ENCODE assay signal across 9 cellular contexts in the genomic region with DNA sequence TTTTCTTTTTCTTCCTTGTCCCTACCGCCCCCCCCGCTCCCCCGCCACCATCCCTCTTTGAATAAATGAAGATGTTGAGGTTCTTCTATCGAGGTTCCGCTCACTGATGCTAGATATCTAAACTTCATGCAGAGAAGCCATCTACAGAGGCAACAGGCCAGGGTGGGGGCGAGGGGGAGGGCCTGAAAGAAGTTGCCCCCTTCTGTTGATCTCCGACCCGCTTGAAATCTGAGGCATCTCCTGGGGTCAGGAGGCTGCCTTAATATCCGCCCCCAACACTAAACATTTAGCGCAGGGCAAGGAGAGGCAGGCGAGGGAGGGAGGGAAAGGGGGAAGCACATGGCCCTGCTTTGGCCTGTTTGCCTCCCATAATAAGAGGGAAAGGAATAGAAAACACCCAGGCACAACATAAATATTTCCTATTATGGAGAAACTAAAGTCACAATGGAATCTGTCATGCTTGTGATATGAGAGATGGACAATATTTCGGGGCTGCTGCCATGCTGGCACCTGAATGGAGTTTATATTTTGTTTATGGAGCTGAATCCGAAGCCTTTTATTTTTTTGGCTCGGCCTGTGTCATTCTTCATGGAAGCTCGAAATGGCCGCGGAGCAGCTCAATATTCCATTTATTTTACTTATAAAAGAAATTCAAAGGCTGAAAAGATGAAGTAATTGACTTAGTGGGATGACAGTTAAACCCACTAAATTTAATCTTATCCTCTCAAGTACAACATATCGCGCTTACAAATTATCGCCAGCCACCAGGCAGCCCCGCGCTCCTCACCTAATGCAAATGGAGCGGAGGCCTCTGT.
DNase-seq lines count a peak whose midpoint lies in the region; ATAC-seq, FAIRE-seq and TF ChIP-seq lines count a peak whose summit lies in the region.
"Had no signal": no experiment of that assay in that cellular context is flagged by ENCODE, and none has a peak within 500 bp of the region (broad histone marks: within the 10 kb centered on the region; RNA-seq: fewer than 3 reads in every experiment).

No MANE protein-coding gene starts in this region.

- intact Hi-C loops in HepG2 (cut with micrococcal nuclease; ENCODE audit: unreplicated experiment), result no loop called here
- intact Hi-C loops in colonic mucosa (cut with DNase I), result no loop called here

- no peak for TF ChIP-seq POLR2A in HepG2 (IDR thresholded peaks at IDR 0.05; ENCODE audit: insufficient read depth in 1 of 2, low read depth in 2 of 2, low read length in 2 of 2)

- H3K27ac Mint-ChIP-seq in naive B cell, result peak overlapping the region in 3 of 6 donors; percentile 47 to 66 (median 60)

- CTCF ChIA-PET in HepG2 (lab: Yijun Ruan, JAX; ENCODE audit: low intra/inter-chr PET ratio, low total read pairs), result no interaction called here

- H3K27ac ChIP-seq in liver (ENCODE audit: low read depth in 1 of 2, low read length in 2 of 2), result no peak overlapping the region
- H3K27ac ChIP-seq in HepG2 (ENCODE audit: extremely low read length, insufficient read depth, low read length), result no peak overlapping the region
- H3K27ac ChIP-seq in colonic mucosa, result no peak overlapping the region

- no peak for ATAC-seq in HepG2
- ATAC-seq in naive B cell (ENCODE audit: low read depth in 2 of 2), result no peak
- ATAC-seq in HG02610 (IDR thresholded peaks at IDR 0.05; ENCODE audit: unreplicated experiment), result no peak
- no peak for ATAC-seq in HG02759 (IDR thresholded peaks at IDR 0.05; ENCODE audit: unreplicated experiment)

- H3K36me3 ChIP-seq in liver (ENCODE audit: control insufficient read depth in 4 of 4, insufficient read depth in 3 of 4, low read depth in 1 of 4, low read length in 3 of 4) (no peaks in the 10 kb centered on the region), HepG2 (replicated peaks in 1 of 2; ENCODE audit: control insufficient read depth in 1 of 2, insufficient read depth in 2 of 2, low read length in 2 of 2) (no peaks in the 10 kb centered on the region), colonic mucosa (no peaks in the 10 kb centered on the region)

- H3K9me3 ChIP-seq in liver (ENCODE audit: control insufficient read depth in 4 of 4, low read length in 3 of 4), result no peaks in the 10 kb centered on the region
- H3K9me3 ChIP-seq in HepG2 (ENCODE audit: low read length), result no peaks in the 10 kb centered on the region
- no peaks in the 10 kb centered on the region for H3K9me3 ChIP-seq in colonic mucosa

- TF ChIP-seq RAD21 in liver (IDR thresholded peaks at IDR 0.05) (no peak), HepG2 (CRISPR knock-in tag; IDR thresholded peaks at IDR 0.05) (no peak)

- no peak for TF ChIP-seq CTCF in liver (IDR thresholded peaks at IDR 0.05; ENCODE audit: low read depth, low read length, missing input control)
- TF ChIP-seq CTCF in HepG2 (CRISPR knock-in tag; IDR thresholded peaks at IDR 0.05), result no peak
- TF ChIP-seq CTCF in colonic mucosa (IDR thresholded peaks at IDR 0.05), result no peak

- no peak overlapping the region for H3K4me2 ChIP-seq in HepG2 (ENCODE audit: low read depth, low read length)

- no peak for TF ChIP-seq EP300 in HepG2 (IDR thresholded peaks at IDR 0.05; ENCODE audit: low read depth in 2 of 2, low read length in 2 of 2)
- TF ChIP-seq EP300 in HepG2 (CRISPR knock-in tag; IDR thresholded peaks at IDR 0.05; ENCODE audit: borderline replicate concordance), result no peak

- H2AFZ ChIP-seq in HepG2 (ENCODE audit: low read length), result no peak overlapping the region

- no peaks in the 10 kb centered on the region for H3K36me3 Mint-ChIP-seq in naive B cell

- H3K4me1 Mint-ChIP-seq in naive B cell, result peaks cover 4 to 6% (median 5%) of the 10 kb centered on the region in 3 donors

- H3K27me3 ChIP-seq in liver (ENCODE audit: control insufficient read depth in 4 of 4, insufficient read depth in 4 of 4, low read length in 3 of 4), result peaks cover 0 to 3% (median 1%) of the 10 kb centered on the region in 4 donors
- no peaks in the 10 kb centered on the region for H3K27me3 ChIP-seq in HepG2 (ENCODE audit: control insufficient read depth in 1 of 2, insufficient read depth in 2 of 2, low read length in 2 of 2)
- H3K27me3 ChIP-seq in colonic mucosa, result peaks cover 11% of the 10 kb centered on the region

- POLR2A ChIA-PET in HepG2 (lab: Yijun Ruan, JAX), result no interaction called here

- no peak overlapping the region for H3K9ac ChIP-seq in liver (ENCODE audit: low read depth in 1 of 2, low read length in 2 of 2)
- no peak overlapping the region for H3K9ac ChIP-seq in HepG2 (ENCODE audit: insufficient read depth, low read depth, low read length)
- no peak overlapping the region for H3K9ac ChIP-seq in colonic mucosa (ENCODE audit: low read depth in 2 of 2, low read length in 2 of 2)

- H3K4me3 ChIP-seq in liver (ENCODE audit: low read depth in 1 of 3, low read length in 3 of 3) (peak overlapping the region in 2 of 3 donors; percentile 42 to 61), HepG2 (replicated peaks in 1 of 3; ENCODE audit: insufficient read depth in 1 of 3, low read depth in 2 of 3, low read length in 3 of 3) (no peak overlapping the region), colonic mucosa (peak overlapping the region; percentile 52)

- H3K4me3 Mint-ChIP-seq in naive B cell, result peak overlapping the region in 7 of 8 donors; percentile 71 to 90 (median 79)

- H3K79me2 ChIP-seq in HepG2 (ENCODE audit: insufficient read depth, low read length), result no peaks in the 10 kb centered on the region

- H4K20me1 ChIP-seq in HepG2 (ENCODE audit: insufficient read depth, low read length), result no peaks in the 10 kb centered on the region

- peaks cover 0 to 10% (median 0%) of the 10 kb centered on the region in 7 donors for H3K9me3 Mint-ChIP-seq in naive B cell

- no peaks in the 10 kb centered on the region for H3K4me1 ChIP-seq in liver (ENCODE audit: control insufficient read depth in 4 of 4, insufficient read depth in 4 of 4, low read length in 3 of 4)
- H3K4me1 ChIP-seq in HepG2 (ENCODE audit: insufficient read depth, low read length), result no peaks in the 10 kb centered on the region
- peaks cover 4% of the 10 kb centered on the region for H3K4me1 ChIP-seq in colonic mucosa

- DNase-seq in HepG2 (ENCODE audit: low spot score) (no peak), colonic mucosa (no peak), naive B cell (no peak), occipital lobe (lab: John Stamatoyannopoulos, UW) (no peak), RPMI8226 (no peak)

- BruUV-seq in HepG2 (replicated peaks; lab: Mats Ljungman, UMichigan), result no TSS peak

- no peak for FAIRE-seq in HepG2 (lab: Jason Lieb, UNC)
- FAIRE-seq: G401.6 had no signal

- WGBS in liver, result 65% methylated on average over 23 of the region's 23 CpGs
- 63% methylated on average over 23 of the region's 23 CpGs for WGBS in HepG2 (ENCODE audit: low lambda C conversion rate)

- H3K27me3 Mint-ChIP-seq in naive B cell, result peaks cover 43 to 65% (median 62%) of the 10 kb centered on the region in 3 donors

- in situ Hi-C loops in HepG2 (cut with HindIII; ENCODE audit: extremely low pct_ligation_motif_present, low pct_unique_long_range_greater_than_20kb), result no loop called here

TF ChIP-seq in liver, 16 proteins besides CTCF, POLR2A, EP300 and RAD21 (continues in another document):
- no peak for TF ChIP-seq HNF4G (IDR thresholded peaks at IDR 0.05)
- no peak for TF ChIP-seq TAF1 (conservative IDR thresholded peaks at IDR 0.05)
- no peak for TF ChIP-seq ATF3 (IDR thresholded peaks at IDR 0.05)
- no peak for TF ChIP-seq SP1 (IDR thresholded peaks at IDR 0.05)
- no peak for TF ChIP-seq FOXA2 (IDR thresholded peaks at IDR 0.05)
- no peak for TF ChIP-seq YY1 (IDR thresholded peaks at IDR 0.05)
- no peak for TF ChIP-seq HNF4A (conservative IDR thresholded peaks at IDR 0.05)
- no peak for TF ChIP-seq NR2F2 (IDR thresholded peaks at IDR 0.05)

TF ChIP-seq in HepG2, 621 proteins besides CTCF, POLR2A, EP300 and RAD21 (continues in another document):
- TF ChIP-seq ZNF121 (CRISPR knock-in tag; IDR thresholded peaks at IDR 0.05) (no peak), CSRNP2 (CRISPR knock-in tag; conservative IDR thresholded peaks at IDR 0.05; ENCODE audit: low read depth) (no peak), ZNF234 (CRISPR knock-in tag; conservative IDR thresholded peaks at IDR 0.05) (no peak), ZNF44 (CRISPR knock-in tag; IDR thresholded peaks at IDR 0.05) (no peak), RBFOX2 (IDR thresholded peaks at IDR 0.05; ENCODE audit: low read depth, low read length) (no peak), ZNF619 (CRISPR knock-in tag; IDR thresholded peaks at IDR 0.05) (no peak), RNF2 (conservative IDR thresholded peaks at IDR 0.05; ENCODE audit: low read depth) (no peak), ZNF17 (CRISPR knock-in tag; IDR thresholded peaks at IDR 0.05) (no peak), ZMYM2 (CRISPR knock-in tag; IDR thresholded peaks at IDR 0.05) (no peak), XRCC5 (optimal IDR thresholded peaks at IDR 0.05; ENCODE audit: low read length) (no peak), HDAC1 (CRISPR knock-in tag; IDR thresholded peaks at IDR 0.05) (no peak), BORCS8-MEF2B (CRISPR knock-in tag; IDR thresholded peaks at IDR 0.05) (no peak), ZNF660 (CRISPR knock-in tag; IDR thresholded peaks at IDR 0.05; ENCODE audit: borderline replicate concordance, low read depth) (no peak)

Comparison
In these comparisons a context has a peak if more than half of its experiments do, and no peak if none do; other contexts are left out.
1. H3K4me3 ChIP-seq: peak in liver (2 of 3) and colonic mucosa (single experiment); none in HepG2 (0 of 3).